Comparison of ENCODE assay signal across 11 cellular contexts in the genomic region with DNA sequence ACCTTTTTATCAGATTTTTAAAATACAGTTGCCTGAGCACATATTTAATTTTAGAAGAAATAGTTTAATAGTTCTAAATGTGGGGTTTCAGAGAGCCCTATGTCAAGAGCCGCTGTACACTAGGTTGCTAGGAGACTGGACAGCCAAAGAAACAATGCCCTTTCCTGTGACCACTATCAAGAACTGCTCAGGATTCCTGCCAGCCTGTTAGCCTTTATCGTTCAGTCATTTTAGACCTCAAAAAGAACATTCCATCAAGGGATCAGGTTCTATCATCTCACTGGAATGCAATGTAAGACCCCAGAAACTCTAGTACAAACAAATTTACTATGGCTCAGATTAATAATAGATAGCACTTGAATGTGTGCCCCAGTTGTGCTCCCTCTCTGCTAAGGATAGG.
DNase-seq lines count a peak whose midpoint lies in the region; ATAC-seq, FAIRE-seq and TF ChIP-seq lines count a peak whose summit lies in the region.
"Had no signal": no experiment of that assay in that cellular context is flagged by ENCODE, and none has a peak within 500 bp of the region (broad histone marks: within the 10 kb centered on the region; RNA-seq: fewer than 3 reads in every experiment).

No MANE protein-coding gene starts in this region.

- no peak overlapping the region for H2BK5ac ChIP-seq in neuronal stem cell (ENCODE audit: low read length)

- no peak for FAIRE-seq in A549 (lab: Jason Lieb, UNC)
- FAIRE-seq: GM12878 had no signal

- CTCF ChIA-PET in A549 (lab: Yijun Ruan, JAX) (interaction anchor here (0.6 to 1.0 kb wide), 2 partner anchors 93 to 147 kb away, joined by 3 to 4 read pairs; no protein-coding TSS in a partner anchor), SK-N-SH (lab: Yijun Ruan, JAX) (interaction anchor here (0.5 kb wide), 1 partner anchor 504 kb away, joined by 3 read pairs; the partner anchor contains the start of gene MED23)

- DNase-seq in A549 (ENCODE audit: low read depth in 1 of 2, low spot score in 1 of 2) (no peak), SK-N-SH (no peak), fibroblast of the aortic adventitia (ENCODE audit: low read depth) (peak; percentile 73), neuronal stem cell (ENCODE audit: low spot score) (no peak), NCI-H82 treated with DMSO at 0.1 percent for 48 hours (lab: John Stamatoyannopoulos, UW; ENCODE audit: unreplicated experiment) (no peak), mesenteric fat pad (ENCODE audit: low spot score) (no peak)
- DNase-seq: NCI-H2029 had no signal

- H3K27ac ChIP-seq in A549: peak overlapping the region in 1 of 2 experiments; percentile 32; a peak in 1 of 6 replicates
- peak overlapping the region in 1 of 2 experiments; percentile 100; a peak in 2 of 4 replicates for H3K27ac ChIP-seq in SK-N-SH (ENCODE audit: low read depth in 2 of 2, low read length in 1 of 2)
- no peak overlapping the region for H3K27ac ChIP-seq in neuronal stem cell (replicated peaks; ENCODE audit: low read length)

- H4K91ac ChIP-seq in neuronal stem cell (ENCODE audit: low read depth, low read length, poor library complexity): no peak overlapping the region

- no peak for TF ChIP-seq CTCF in A549 (IDR thresholded peaks at IDR 0.05)
- TF ChIP-seq CTCF in SK-N-SH (IDR thresholded peaks at IDR 0.05): no peak
- TF ChIP-seq CTCF in fibroblast of the aortic adventitia (IDR thresholded peaks at IDR 0.05; ENCODE audit: insufficient read depth, low read length): no peak

- peaks cover 32% of the 10 kb centered on the region for H3F3A ChIP-seq in SK-N-SH (replicated peaks; ENCODE audit: insufficient read depth)

- H2BK12ac ChIP-seq in neuronal stem cell (ENCODE audit: low read length): no peak overlapping the region

- H4K8ac ChIP-seq in neuronal stem cell (ENCODE audit: low read depth, low read length): no peak overlapping the region

- no peak for TF ChIP-seq POLR2A in A549 (IDR thresholded peaks at IDR 0.05; ENCODE audit: low read length)

- no peaks in the 10 kb centered on the region for H3K27me3 ChIP-seq in SK-N-SH (ENCODE audit: insufficient read depth)
- no peaks in the 10 kb centered on the region for H3K27me3 ChIP-seq in neuronal stem cell (ENCODE audit: control insufficient read depth in 3 of 3, insufficient read depth in 3 of 3, low read depth in 1 of 3, low read length in 3 of 3)

- H3K4me3 ChIP-seq in A549 (no peak overlapping the region), SK-N-SH (ENCODE audit: low read depth in 2 of 2, low read length in 1 of 2) (no peak overlapping the region), fibroblast of the aortic adventitia (ENCODE audit: low read depth, low read length) (no peak overlapping the region), neuronal stem cell (ENCODE audit: low read length in 2 of 2) (no peak overlapping the region)
- H3K4me3 ChIP-seq: GM12878, lung had no signal

- H3K4ac ChIP-seq in neuronal stem cell (ENCODE audit: low read length): no peak overlapping the region

- no peak overlapping the region for H2BK15ac ChIP-seq in neuronal stem cell (ENCODE audit: low read length)

- H3K23ac ChIP-seq in neuronal stem cell (ENCODE audit: low read depth, low read length, poor library complexity): no peak overlapping the region

- no peaks in the 10 kb centered on the region for H3K79me2 ChIP-seq in SK-N-SH (ENCODE audit: insufficient read depth)

- POLR2A ChIA-PET in A549 (lab: Yijun Ruan, JAX): interaction anchor here (1.0 kb wide), 1 partner anchor 181 kb away, joined by 9 read pairs; the partner anchor contains the start of gene CCN2
- POLR2A ChIA-PET in SK-N-SH (lab: Yijun Ruan, JAX): no interaction called here

- peak overlapping the region; percentile 86 for H3K9ac ChIP-seq in SK-N-SH
- H3K9ac ChIP-seq in neuronal stem cell (ENCODE audit: low read depth, low read length, poor library complexity): no peak overlapping the region

- H3K4me2 ChIP-seq in A549: peak overlapping the region; percentile 40; the same call in 1 of the 3 replicates
- peak overlapping the region; percentile 24; the same call in 1 of the 2 replicates for H3K4me2 ChIP-seq in SK-N-SH
- H3K4me2 ChIP-seq in neuronal stem cell (ENCODE audit: insufficient read depth, low read length, poor library complexity, severe bottlenecking): no peak overlapping the region

- H4K20me1 ChIP-seq in SK-N-SH (ENCODE audit: insufficient read depth): no peaks in the 10 kb centered on the region

- H3K14ac ChIP-seq in neuronal stem cell (ENCODE audit: low read length): no peak overlapping the region

- H2BK120ac ChIP-seq in neuronal stem cell (ENCODE audit: low read depth, low read length): no peak overlapping the region

- TF ChIP-seq EP300 in A549 (IDR thresholded peaks at IDR 0.05) (no peak), SK-N-SH (IDR thresholded peaks at IDR 0.05; ENCODE audit: borderline replicate concordance in 1 of 2, low read depth in 1 of 2, low read length in 1 of 2) (no peak)

- 90% methylated on average over 2 of the region's 2 CpGs for WGBS in A549 (ENCODE audit: missing lambda C conversion rate)
- WGBS in SK-N-SH (ENCODE audit: low lambda C conversion rate): 10% methylated on average over 2 of the region's 2 CpGs
- no CpG with 5 or more reads among the region's 2 CpGs for WGBS in neuronal stem cell (ENCODE audit: extremely low coverage in 2 of 2, insufficient read length in 2 of 2, insufficient replicate concordance in 1 of 2), 2 donors

- no peak overlapping the region for H2AK5ac ChIP-seq in neuronal stem cell (ENCODE audit: low read depth, low read length)

- no peaks in the 10 kb centered on the region for H3K9me2 ChIP-seq in SK-N-SH

- no peak for TF ChIP-seq RAD21 in A549 (conservative IDR thresholded peaks at IDR 0.05 in 1 of 2, IDR thresholded peaks at IDR 0.05 in 1 of 2)
- no peak for TF ChIP-seq RAD21 in SK-N-SH (IDR thresholded peaks at IDR 0.05; ENCODE audit: low read length)

- H3K4me1 ChIP-seq in A549 (peaks cover 13% of the 10 kb centered on the region), SK-N-SH (ENCODE audit: control insufficient read depth in 1 of 2, insufficient read depth in 2 of 2, low read depth in 1 of 2, low read length in 1 of 2) (peaks cover 0 to 41% of the 10 kb centered on the region in 2 experiments; a peak in 3 of 4 replicates), neuronal stem cell (ENCODE audit: control insufficient read depth in 2 of 2, insufficient read depth in 1 of 2, low read depth in 1 of 2, low read length in 2 of 2) (peaks cover 10 to 28% of the 10 kb centered on the region in 2 donors)

- H3K36me3 ChIP-seq in SK-N-SH (replicated peaks in 1 of 2; ENCODE audit: control insufficient read depth in 1 of 2, insufficient read depth in 2 of 2, low read length in 1 of 2): no peaks in the 10 kb centered on the region
- H3K36me3 ChIP-seq in neuronal stem cell (replicated peaks in 1 of 2; ENCODE audit: control insufficient read depth in 2 of 2, insufficient read depth in 2 of 2, low read length in 2 of 2): no peaks in the 10 kb centered on the region

- H3K9me3 ChIP-seq in A549: no peaks in the 10 kb centered on the region
- H3K9me3 ChIP-seq in SK-N-SH: no peaks in the 10 kb centered on the region
- H3K9me3 ChIP-seq in neuronal stem cell (replicated peaks in 1 of 2; ENCODE audit: control insufficient read depth in 2 of 2, insufficient read depth in 1 of 2, low read depth in 1 of 2, low read length in 2 of 2): no peaks in the 10 kb centered on the region

- ATAC-seq in A549 (no peak), GM18870 (IDR thresholded peaks at IDR 0.05; ENCODE audit: unreplicated experiment) (no peak), GM21737 (IDR thresholded peaks at IDR 0.05; ENCODE audit: unreplicated experiment) (no peak)
- ATAC-seq: GM12878 had no signal

- H3K79me1 ChIP-seq in neuronal stem cell (ENCODE audit: low read depth, low read length): no peaks in the 10 kb centered on the region

- H2AFZ ChIP-seq in SK-N-SH (ENCODE audit: low read depth): no peak overlapping the region
- peak overlapping the region; percentile 73 for H2AFZ ChIP-seq in neuronal stem cell (ENCODE audit: low read length)

- no peak overlapping the region for H3K18ac ChIP-seq in neuronal stem cell (ENCODE audit: low read length)

TF ChIP-seq in A549, 52 proteins besides CTCF, POLR2A, EP300 and RAD21 (continues in another document):
- TF ChIP-seq MYC (IDR thresholded peaks at IDR 0.05; ENCODE audit: borderline replicate concordance, low read length) (no peak), SREBF2 (IDR thresholded peaks at IDR 0.05) (no peak), E2F6 (IDR thresholded peaks at IDR 0.05; ENCODE audit: borderline replicate concordance, low read depth) (no peak), MAX (IDR thresholded peaks at IDR 0.05) (no peak), ZNF302 (CRISPR knock-in tag; IDR thresholded peaks at IDR 0.05) (no peak), ZFP36 (IDR thresholded peaks at IDR 0.05; ENCODE audit: borderline replicate concordance, partially characterized antibody) (no peak), ZC3H11A (IDR thresholded peaks at IDR 0.05) (no peak), FOSB (CRISPR knock-in tag; IDR thresholded peaks at IDR 0.05) (no peak)

TF ChIP-seq in SK-N-SH, 30 proteins besides CTCF, POLR2A, EP300 and RAD21:
- 0 out of 2 replicates have a peak, but pooled peaks have one; percentile 17 for TF ChIP-seq PBX3 (IDR thresholded peaks at IDR 0.05)
- TF ChIP-seq YY1 (IDR thresholded peaks at IDR 0.05; ENCODE audit: low read depth): no peak
- no peak for TF ChIP-seq TAF1 (IDR thresholded peaks at IDR 0.05; ENCODE audit: borderline replicate concordance, low read depth, low read length)
- TF ChIP-seq USF2 (IDR thresholded peaks at IDR 0.05; ENCODE audit: borderline replicate concordance, low read depth, low read length): no peak

Comparison
In these comparisons a context has a peak if more than half of its experiments do, and no peak if none do; other contexts are left out.
1. Of the 12 proteins assayed by ChIP-seq in both A549 and SK-N-SH: peak only in A549: none; only in SK-N-SH: PBX3; in both: none; in neither: 11.